In the genomic region with DNA sequence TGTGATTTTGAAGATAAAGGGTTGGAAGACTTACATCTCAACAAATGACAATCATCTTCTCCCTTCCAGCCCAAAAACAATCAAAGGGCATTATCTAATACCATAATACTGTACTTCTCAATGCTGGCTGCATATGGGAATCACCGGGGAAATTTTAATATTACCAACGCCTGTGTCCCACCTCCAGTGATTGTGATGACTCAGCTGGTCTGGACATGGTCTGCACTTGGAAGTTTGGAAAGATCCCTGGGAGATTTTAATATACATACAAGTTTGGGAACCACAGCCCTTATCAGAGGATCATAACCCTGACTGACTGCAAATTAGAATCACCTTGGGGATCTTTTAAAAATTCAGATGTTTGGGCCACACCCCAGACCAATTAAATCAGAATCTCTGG, we compare ENCODE assay signal across 11 cellular contexts. TPM values are rescaled to one million over a fixed set of nuclear protein-coding genes. Genes with fewer than 3 reads are reported as not detected.
"Had no signal": no experiment of that assay in that cellular context is flagged by ENCODE, and none has a peak within 500 bp of the region (broad histone marks: within the 10 kb centered on the region; RNA-seq: fewer than 3 reads in every experiment).

No MANE protein-coding gene starts in this region.

- H3K9ac ChIP-seq: GM23248, KMS-11 had no signal

- FAIRE-seq: HTR-8/SVneo had no signal

- DNase-seq: GM23248, GOT3, H9, HCEC 1CT, Karpas-422, KBM-7 had no signal

- H3K4me3 Mint-ChIP-seq: H9 had no signal

- H2AFZ ChIP-seq: GM23248 had no signal

- H3K27ac ChIP-seq: GM23248, KMS-11 had no signal

- H3K4me2 ChIP-seq: KMS-11 had no signal

- H3K4me3 ChIP-seq: GM23248 had no signal

- H3K27ac Mint-ChIP-seq: H9 had no signal

- H3K4me1 Mint-ChIP-seq: H9 had no signal

RNA-seq across cellular contexts. Expression of a gene that starts 29.9 kb away (rescaled TPM):
- total RNA-seq: GM23248, H4, H9, HT-29, LHCN-M2 had no signal
- polyA plus RNA-seq: GM23248 had no signal
